2 cellular contexts compared by ENCODE assay signal in the genomic region with DNA sequence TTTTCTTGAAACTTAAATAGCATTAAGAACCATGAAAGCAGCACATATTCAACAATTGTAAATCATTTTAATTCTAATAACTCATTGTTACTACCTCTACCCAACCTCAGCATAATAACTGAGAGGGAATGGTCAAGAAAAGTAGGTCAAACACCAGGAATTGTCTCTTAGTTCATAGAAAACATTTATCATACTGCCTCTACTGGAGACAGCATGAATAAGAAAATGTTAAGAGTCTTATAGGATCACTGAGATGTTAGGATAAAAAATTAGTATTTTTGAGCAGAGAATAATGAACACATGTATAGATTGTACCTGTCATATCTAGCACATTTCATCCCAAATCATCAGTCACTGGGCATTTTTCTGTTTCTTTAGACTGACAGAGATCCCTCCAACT.
TF ChIP-seq lines count a peak whose summit lies in the region.

No MANE protein-coding gene starts in this region.

TF ChIP-seq in HCT116, 20 proteins besides CTCF, POLR2A, EP300 and RAD21 (continued from another document):
- TF ChIP-seq, protein P1, sequence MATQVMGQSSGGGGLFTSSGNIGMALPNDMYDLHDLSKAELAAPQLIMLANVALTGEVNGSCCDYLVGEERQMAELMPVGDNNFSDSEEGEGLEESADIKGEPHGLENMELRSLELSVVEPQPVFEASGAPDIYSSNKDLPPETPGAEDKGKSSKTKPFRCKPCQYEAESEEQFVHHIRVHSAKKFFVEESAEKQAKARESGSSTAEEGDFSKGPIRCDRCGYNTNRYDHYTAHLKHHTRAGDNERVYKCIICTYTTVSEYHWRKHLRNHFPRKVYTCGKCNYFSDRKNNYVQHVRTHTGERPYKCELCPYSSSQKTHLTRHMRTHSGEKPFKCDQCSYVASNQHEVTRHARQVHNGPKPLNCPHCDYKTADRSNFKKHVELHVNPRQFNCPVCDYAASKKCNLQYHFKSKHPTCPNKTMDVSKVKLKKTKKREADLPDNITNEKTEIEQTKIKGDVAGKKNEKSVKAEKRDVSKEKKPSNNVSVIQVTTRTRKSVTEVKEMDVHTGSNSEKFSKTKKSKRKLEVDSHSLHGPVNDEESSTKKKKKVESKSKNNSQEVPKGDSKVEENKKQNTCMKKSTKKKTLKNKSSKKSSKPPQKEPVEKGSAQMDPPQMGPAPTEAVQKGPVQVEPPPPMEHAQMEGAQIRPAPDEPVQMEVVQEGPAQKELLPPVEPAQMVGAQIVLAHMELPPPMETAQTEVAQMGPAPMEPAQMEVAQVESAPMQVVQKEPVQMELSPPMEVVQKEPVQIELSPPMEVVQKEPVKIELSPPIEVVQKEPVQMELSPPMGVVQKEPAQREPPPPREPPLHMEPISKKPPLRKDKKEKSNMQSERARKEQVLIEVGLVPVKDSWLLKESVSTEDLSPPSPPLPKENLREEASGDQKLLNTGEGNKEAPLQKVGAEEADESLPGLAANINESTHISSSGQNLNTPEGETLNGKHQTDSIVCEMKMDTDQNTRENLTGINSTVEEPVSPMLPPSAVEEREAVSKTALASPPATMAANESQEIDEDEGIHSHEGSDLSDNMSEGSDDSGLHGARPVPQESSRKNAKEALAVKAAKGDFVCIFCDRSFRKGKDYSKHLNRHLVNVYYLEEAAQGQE (IDR thresholded peaks at IDR 0.05; ENCODE audit: low read depth) = no peak
- no peak for TF ChIP-seq JUND (IDR thresholded peaks at IDR 0.05)
- no peak for TF ChIP-seq SP1 (IDR thresholded peaks at IDR 0.05; ENCODE audit: low read depth)
- TF ChIP-seq SRF (IDR thresholded peaks at IDR 0.05; ENCODE audit: low read depth) = no peak
- TF ChIP-seq ZBTB33 (IDR thresholded peaks at IDR 0.05; ENCODE audit: extremely low read depth, insufficient replicate concordance, low read length) = no peak
- no peak for TF ChIP-seq ATF3 (IDR thresholded peaks at IDR 0.05)
- no peak for TF ChIP-seq EGR1 (IDR thresholded peaks at IDR 0.05; ENCODE audit: low read depth)
- no peak for TF ChIP-seq CBX3 (IDR thresholded peaks at IDR 0.05; ENCODE audit: low read depth)
- no peak for TF ChIP-seq FOSL1 (IDR thresholded peaks at IDR 0.05; ENCODE audit: low read depth)
- TF ChIP-seq SIN3A (IDR thresholded peaks at IDR 0.05; ENCODE audit: low read depth) = no peak
- TF ChIP-seq EZH2 (IDR thresholded peaks at IDR 0.05) = no peak

TF ChIP-seq in SK-N-SH, 30 proteins besides CTCF, POLR2A, EP300 and RAD21 (continued from another document):
- TF ChIP-seq, protein P2, sequence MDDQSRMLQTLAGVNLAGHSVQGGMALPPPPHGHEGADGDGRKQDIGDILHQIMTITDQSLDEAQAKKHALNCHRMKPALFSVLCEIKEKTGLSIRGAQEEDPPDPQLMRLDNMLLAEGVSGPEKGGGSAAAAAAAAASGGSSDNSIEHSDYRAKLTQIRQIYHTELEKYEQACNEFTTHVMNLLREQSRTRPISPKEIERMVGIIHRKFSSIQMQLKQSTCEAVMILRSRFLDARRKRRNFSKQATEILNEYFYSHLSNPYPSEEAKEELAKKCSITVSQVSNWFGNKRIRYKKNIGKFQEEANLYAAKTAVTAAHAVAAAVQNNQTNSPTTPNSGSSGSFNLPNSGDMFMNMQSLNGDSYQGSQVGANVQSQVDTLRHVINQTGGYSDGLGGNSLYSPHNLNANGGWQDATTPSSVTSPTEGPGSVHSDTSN (IDR thresholded peaks at IDR 0.05) = no peak
- TF ChIP-seq EZH2phosphoT487 (IDR thresholded peaks at IDR 0.05; ENCODE audit: borderline replicate concordance, low read depth) = no peak
TF ChIP-seq in SK-N-SH: peak in this region for 0.
